Comparison of ENCODE assay signal across 9 cellular contexts in genomic region chr6:90502866-90503407, GRCh38.
DNase-seq lines count a peak whose midpoint lies in the region; ATAC-seq, FAIRE-seq and TF ChIP-seq lines count a peak whose summit lies in the region.
"Had no signal": no experiment of that assay in that cellular context is flagged by ENCODE, and none has a peak within 500 bp of the region (broad histone marks: within the 10 kb centered on the region; RNA-seq: fewer than 3 reads in every experiment).

No MANE protein-coding gene starts in this region.

- ATAC-seq in activated CD4-positive, CD25-positive, alpha-beta regulatory T cell treated with anti-CD3 and anti-CD28 coated beads, Interleukin-2, amount 50 U/mL, for 24 hours: peak; percentile 72 to 88
- ATAC-seq in HG03095 (IDR thresholded peaks at IDR 0.05; ENCODE audit: unreplicated experiment): peak; percentile 49
- peak; percentile 27 to 74 (median 56) for ATAC-seq in T-cell (replicated peaks in 1 of 4)
- peak in 3 of 4 donors; percentile 32 to 47 (median 34) for ATAC-seq in pancreas
- no peak for ATAC-seq in SK-N-SH treated with all-trans-retinoic acid at 6 μM for 48 hours
- ATAC-seq in GM18517 (IDR thresholded peaks at IDR 0.05; ENCODE audit: unreplicated experiment): no peak

- no peak for FAIRE-seq in pancreas (lab: Jason Lieb, UNC)

- peak overlapping the region; percentile 35 to 44 for H3K27ac Mint-ChIP-seq in T-cell

- no peaks in the 10 kb centered on the region for H3K4me1 ChIP-seq in pancreas
- H3K4me1 ChIP-seq: prostate gland had no signal

- H3K4me3 Mint-ChIP-seq in T-cell: no peak overlapping the region

- peaks cover 0 to under 1% (median under 1%) of the 10 kb centered on the region in 3 donors for H3K9me3 Mint-ChIP-seq in T-cell

- POLR2A ChIA-PET in T-cell (lab: Charles Lee): no interaction called here

- H3K27ac ChIP-seq in pancreas: no peak overlapping the region
- H3K27ac ChIP-seq: prostate gland had no signal

- H3K4me1 Mint-ChIP-seq in T-cell: peaks cover 9 to 12% (median 10%) of the 10 kb centered on the region in 3 donors

- TF ChIP-seq CTCF in pancreas (IDR thresholded peaks at IDR 0.05): no peak

- H3K27me3 ChIP-seq in pancreas: no peaks in the 10 kb centered on the region

- H3K4me3 ChIP-seq in pancreas: no peak overlapping the region
- H3K4me3 ChIP-seq: prostate gland had no signal

- no peaks in the 10 kb centered on the region for H3K9me3 ChIP-seq in pancreas
- H3K9me3 ChIP-seq: prostate gland had no signal

- no peaks in the 10 kb centered on the region for H3K36me3 Mint-ChIP-seq in T-cell

- no peaks in the 10 kb centered on the region for H3K27me3 Mint-ChIP-seq in T-cell

- CTCF ChIA-PET in T-cell (lab: Charles Lee): no interaction called here

- no peak for DNase-seq in activated CD4-positive, CD25-positive, alpha-beta regulatory T cell (lab: John Stamatoyannopoulos, UW)
- DNase-seq in T-cell: no peak
- no peak for DNase-seq in pancreas
- DNase-seq in H4 (ENCODE audit: low spot score): no peak

- no peaks in the 10 kb centered on the region for H3K36me3 ChIP-seq in pancreas
- H3K36me3 ChIP-seq: prostate gland had no signal

- intact Hi-C loops in pancreas (cut with DNase I): no loop called here

- 88 to 95% methylated on average over 3 of the region's 3 CpGs for WGBS in pancreas, 2 donors

TF ChIP-seq in SK-N-SH treated with all-trans-retinoic acid at 6 μM for 48 hours, 23 proteins besides CTCF, POLR2A, EP300 and RAD21:
- TF ChIP-seq TSHZ2 (CRISPR knock-in tag; IDR thresholded peaks at IDR 0.05): no peak
- TF ChIP-seq PATZ1 (CRISPR knock-in tag; IDR thresholded peaks at IDR 0.05; ENCODE audit: borderline replicate concordance): no peak
- TF ChIP-seq ZNF565 (CRISPR knock-in tag; conservative IDR thresholded peaks at IDR 0.05; ENCODE audit: low read depth): no peak
- no peak for TF ChIP-seq CSRNP3 (CRISPR knock-in tag; IDR thresholded peaks at IDR 0.05)
- TF ChIP-seq ESRRG (CRISPR knock-in tag; IDR thresholded peaks at IDR 0.05): no peak
- no peak for TF ChIP-seq CREB5 (CRISPR knock-in tag; IDR thresholded peaks at IDR 0.05; ENCODE audit: low read depth)
- no peak for TF ChIP-seq ZNF70 (CRISPR knock-in tag; IDR thresholded peaks at IDR 0.05)
- TF ChIP-seq PPARA (CRISPR knock-in tag; IDR thresholded peaks at IDR 0.05; ENCODE audit: borderline replicate concordance): no peak
- no peak for TF ChIP-seq CSDC2 (CRISPR knock-in tag; IDR thresholded peaks at IDR 0.05)
- TF ChIP-seq POU6F1 (CRISPR knock-in tag; IDR thresholded peaks at IDR 0.05; ENCODE audit: borderline replicate concordance, low read depth): no peak

Comparison
In these comparisons a context has a peak if more than half of its experiments do, and no peak if none do; other contexts are left out.
1. ATAC-seq: peak in activated CD4-positive, CD25-positive, alpha-beta regulatory T cell treated with anti-CD3 and anti-CD28 coated beads, Interleukin-2, amount 50 U/mL, for 24 hours (2 of 2), HG03095 (single experiment), T-cell (4 of 4) and pancreas (3 of 4); none in SK-N-SH treated with all-trans-retinoic acid at 6 μM for 48 hours (single experiment) and GM18517 (single experiment).